Comparison of ENCODE assay signal across 1 cellular context in genomic region chr20:44411020-44411756, GRCh38.
A peak's percentile ranks its signal among the peaks of the same experiment; 100 is the strongest.
TF ChIP-seq lines count a peak whose summit lies in the region.

No MANE protein-coding gene starts in this region.

TF ChIP-seq in HepG2, 621 proteins besides CTCF, POLR2A, EP300 and RAD21 (continued from another document and continues in another):
- TF ChIP-seq ZBTB3 (CRISPR knock-in tag; IDR thresholded peaks at IDR 0.05; ENCODE audit: borderline replicate concordance, low read depth) = 0 out of 2 replicates have a peak, but pooled peaks have one; percentile 6
- TF ChIP-seq RERE (CRISPR knock-in tag; IDR thresholded peaks at IDR 0.05; ENCODE audit: low read depth) = peak; percentile 97
- no peak for TF ChIP-seq NBN (conservative IDR thresholded peaks at IDR 0.05)
- peak; percentile 97 for TF ChIP-seq SATB2 (CRISPR knock-in tag; IDR thresholded peaks at IDR 0.05)
- TF ChIP-seq YY1 (IDR thresholded peaks at IDR 0.05; ENCODE audit: insufficient read depth, insufficient replicate concordance, low read depth, low read length) = peak; percentile 74
- TF ChIP-seq ZNF121 (CRISPR knock-in tag; IDR thresholded peaks at IDR 0.05) = peak; percentile 66
- TF ChIP-seq ETV5 (CRISPR knock-in tag; IDR thresholded peaks at IDR 0.05; ENCODE audit: borderline replicate concordance) = peak; percentile 93
- peak; percentile 36; the same call in 1 of the 2 replicates for TF ChIP-seq KDM5B (CRISPR knock-in tag; IDR thresholded peaks at IDR 0.05; ENCODE audit: borderline replicate concordance)
- TF ChIP-seq HMG20B (CRISPR knock-in tag; conservative IDR thresholded peaks at IDR 0.05) = peak; percentile 95
- TF ChIP-seq ZMYM3 (CRISPR knock-in tag; IDR thresholded peaks at IDR 0.05) = peak; percentile 85; the same call in 1 of the 2 replicates
- peak; percentile 31; the same call in 1 of the 2 replicates for TF ChIP-seq E2F1 (CRISPR knock-in tag; IDR thresholded peaks at IDR 0.05)
- peak; percentile 81; the same call in 1 of the 2 replicates for TF ChIP-seq ZNF674 (CRISPR knock-in tag; IDR thresholded peaks at IDR 0.05; ENCODE audit: low read depth)
- TF ChIP-seq TFE3 (CRISPR knock-in tag; IDR thresholded peaks at IDR 0.05) = peak; percentile 95
- TF ChIP-seq ZBTB10 (CRISPR knock-in tag; IDR thresholded peaks at IDR 0.05; ENCODE audit: borderline replicate concordance) = peak; percentile 83; the same call in 1 of the 2 replicates
- peak; percentile 43; the same call in 1 of the 2 replicates for TF ChIP-seq ZNF274 (CRISPR knock-in tag; IDR thresholded peaks at IDR 0.05)
- peak; percentile 96 for TF ChIP-seq RXRA (CRISPR knock-in tag; IDR thresholded peaks at IDR 0.05)
- no peak for TF ChIP-seq HNRNPK (IDR thresholded peaks at IDR 0.05; ENCODE audit: low read depth, low read length, poor library complexity, severe bottlenecking)
- peak; percentile 40; the same call in 1 of the 2 replicates for TF ChIP-seq ZNF235 (CRISPR knock-in tag; IDR thresholded peaks at IDR 0.05; ENCODE audit: borderline replicate concordance)
- TF ChIP-seq ZNF282 (IDR thresholded peaks at IDR 0.05; ENCODE audit: partially characterized antibody) = no peak
- peak; percentile 75; the same call in 1 of the 2 replicates for TF ChIP-seq HBP1 (CRISPR knock-in tag; IDR thresholded peaks at IDR 0.05; ENCODE audit: low read depth)
- TF ChIP-seq PHF8 (CRISPR knock-in tag; IDR thresholded peaks at IDR 0.05) = peak; percentile 48; the same call in 1 of the 2 replicates
- TF ChIP-seq ZNF609 (CRISPR knock-in tag; IDR thresholded peaks at IDR 0.05; ENCODE audit: borderline replicate concordance) = peak; percentile 99
- TF ChIP-seq REPIN1 (CRISPR knock-in tag; IDR thresholded peaks at IDR 0.05; ENCODE audit: borderline replicate concordance, low read depth) = peak; percentile 87; the same call in 1 of the 2 replicates
- peak; percentile 99 for TF ChIP-seq HDAC1 (CRISPR knock-in tag; IDR thresholded peaks at IDR 0.05)
- TF ChIP-seq ZC3H13 (CRISPR knock-in tag; IDR thresholded peaks at IDR 0.05) = 0 out of 2 replicates have a peak, but pooled peaks have one; percentile 60
- peak; percentile 90 for TF ChIP-seq CREM (IDR thresholded peaks at IDR 0.05)
- TF ChIP-seq CREM (CRISPR knock-in tag; IDR thresholded peaks at IDR 0.05) = no peak
- TF ChIP-seq ZFP41 (CRISPR knock-in tag; IDR thresholded peaks at IDR 0.05; ENCODE audit: borderline replicate concordance) = no peak
- no peak for TF ChIP-seq ZNF768 (CRISPR knock-in tag; IDR thresholded peaks at IDR 0.05)
- TF ChIP-seq TFDP1 (CRISPR knock-in tag; IDR thresholded peaks at IDR 0.05; ENCODE audit: borderline replicate concordance) = peak; percentile 81
- no peak for TF ChIP-seq ZNF780A (CRISPR knock-in tag; IDR thresholded peaks at IDR 0.05)
- peak; percentile 99 for TF ChIP-seq ZNF670 (CRISPR knock-in tag; IDR thresholded peaks at IDR 0.05; ENCODE audit: borderline replicate concordance)
- TF ChIP-seq ZNF619 (CRISPR knock-in tag; IDR thresholded peaks at IDR 0.05) = peak; percentile 55; the same call in 1 of the 2 replicates
- no peak for TF ChIP-seq NONO (IDR thresholded peaks at IDR 0.05)
- TF ChIP-seq NONO (CRISPR knock-in tag; conservative IDR thresholded peaks at IDR 0.05) = peak; percentile 95
- peak; percentile 93 for TF ChIP-seq MLX (CRISPR knock-in tag; IDR thresholded peaks at IDR 0.05)
- peak; percentile 55 for TF ChIP-seq HNRNPLL (IDR thresholded peaks at IDR 0.05; ENCODE audit: low read depth, low read length, poor library complexity, severe bottlenecking)
- TF ChIP-seq ZNF33A (CRISPR knock-in tag; IDR thresholded peaks at IDR 0.05; ENCODE audit: borderline replicate concordance) = 0 out of 2 replicates have a peak, but pooled peaks have one; percentile 80
- TF ChIP-seq ZNF350 (CRISPR knock-in tag; IDR thresholded peaks at IDR 0.05; ENCODE audit: borderline replicate concordance, low read depth) = peak; percentile 76; the same call in 1 of the 2 replicates
- TF ChIP-seq ZNF746 (CRISPR knock-in tag; IDR thresholded peaks at IDR 0.05) = peak; percentile 98
- 0 out of 2 replicates have a peak, but pooled peaks have one; percentile 63 for TF ChIP-seq CHD4 (IDR thresholded peaks at IDR 0.05; ENCODE audit: borderline replicate concordance, low read length)
- TF ChIP-seq MAFK (conservative IDR thresholded peaks at IDR 0.05 in 1 of 2, IDR thresholded peaks at IDR 0.05 in 1 of 2; ENCODE audit: low read length in 2 of 2) = peak; percentile 34 to 74; a peak in 3 of 4 replicates
- TF ChIP-seq SALL2 (CRISPR knock-in tag; IDR thresholded peaks at IDR 0.05) = no peak
- 0 out of 2 replicates have a peak, but pooled peaks have one; percentile 28 for TF ChIP-seq TBP (CRISPR knock-in tag; IDR thresholded peaks at IDR 0.05)
- TF ChIP-seq FOXO1 (CRISPR knock-in tag; IDR thresholded peaks at IDR 0.05) = peak; percentile 98
